In the genomic region with DNA sequence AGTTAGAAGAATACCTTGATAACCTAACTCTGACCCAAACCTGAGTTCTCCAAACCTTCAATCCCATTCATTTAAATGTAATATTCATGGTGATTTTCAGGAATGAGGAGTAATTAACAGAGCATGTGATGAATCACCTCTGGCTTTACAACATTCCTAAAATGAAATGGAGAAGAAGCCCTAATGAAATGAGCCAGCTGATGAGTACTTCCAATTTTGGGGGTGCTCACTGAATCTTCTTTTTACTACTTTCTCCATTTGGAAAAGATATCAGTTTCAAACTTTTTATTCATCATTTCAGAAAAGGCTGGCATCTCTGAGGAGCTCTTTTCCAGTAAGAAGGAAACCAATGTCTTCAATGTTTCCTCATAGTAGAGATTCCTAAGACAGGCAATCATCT, we compare ENCODE assay signal across 30 cellular contexts. TPM values are rescaled to one million over a fixed set of nuclear protein-coding genes. Genes with fewer than 3 reads are reported as not detected.
"Had no signal": no experiment of that assay in that cellular context is flagged by ENCODE, and none has a peak within 500 bp of the region (broad histone marks: within the 10 kb centered on the region; RNA-seq: fewer than 3 reads in every experiment).

No MANE protein-coding gene starts in this region.

- H3K9ac ChIP-seq: neural progenitor cell, parathyroid adenoma had no signal

- DNase-seq: dorsolateral prefrontal cortex; effector CD4-positive, alpha-beta T cell; erythroblast; esophagus squamous epithelium; foreskin melanocyte; glutamatergic neuron; heart right ventricle; hypothalamus; immature natural killer cell; islet precursor cell; midbrain; naive thymus-derived CD4-positive, alpha-beta T cell; stimulated activated CD4-positive, alpha-beta T cell treated with anti-CD3 and anti-CD28 coated beads, Interleukin-12 subunit alpha, Interleukin-12 subunit beta, amount 100 ng/mL, for 4 hours; stimulated activated CD4-positive, alpha-beta T cell treated with anti-CD3 and anti-CD28 coated beads, Interleukin-1b, Interleukin-23, amount 100 ng/mL, for 48 hours; stimulated activated CD4-positive, alpha-beta T cell treated with anti-CD3 and anti-CD28 coated beads, Interleukin-4, amount 100 ng/mL, for 1 hour; stimulated activated CD8-positive, alpha-beta memory T cell treated with anti-CD3 and anti-CD28 coated beads, Interleukin-4, amount 100 ng/mL, for 48 hours; stimulated activated naive CD4-positive, alpha-beta T cell; stimulated activated naive CD8-positive, alpha-beta T cell treated with anti-CD3 and anti-CD28 coated beads, Interleukin-15, amount 100 ng/mL, for 72 hours; transverse colon had no signal

- H3K27me3 ChIP-seq: esophagus squamous epithelium, heart right ventricle, neural progenitor cell, right atrium auricular region, suprapubic skin, transverse colon, vagina had no signal

- H3K36me3 ChIP-seq: esophagus squamous epithelium, heart right ventricle, neural progenitor cell, right atrium auricular region, suprapubic skin, transverse colon, vagina had no signal

- H3K4me3 ChIP-seq: dorsolateral prefrontal cortex, esophagus squamous epithelium, heart right ventricle, lung, neural progenitor cell, right atrium auricular region, smooth muscle cell, suprapubic skin, transverse colon, vagina had no signal

- H3K79me2 ChIP-seq: parathyroid adenoma had no signal

- H3K27ac ChIP-seq: dorsolateral prefrontal cortex, esophagus squamous epithelium, heart right ventricle, neural progenitor cell, parathyroid adenoma, right atrium auricular region, suprapubic skin, transverse colon, vagina had no signal

- H3K9me3 ChIP-seq: vagina had no signal

- H3K4me2 ChIP-seq: neural progenitor cell, smooth muscle cell had no signal

- H2AFZ ChIP-seq: neural progenitor cell, parathyroid adenoma had no signal

- H3K4me1 ChIP-seq: heart right ventricle, neural progenitor cell, parathyroid adenoma, right atrium auricular region, suprapubic skin, transverse colon, vagina had no signal

- FAIRE-seq: colon had no signal

- ATAC-seq: heart right ventricle; left lobe of liver; naive thymus-derived CD4-positive, alpha-beta T cell; sciatic nerve; stimulated activated naive CD8-positive, alpha-beta T cell treated with anti-CD3 and anti-CD28 coated beads, Interleukin-15, amount 100 ng/mL, for 72 hours had no signal

RNA-seq across cellular contexts. Expression of gene SPINK5, which starts 2.9 kb away (rescaled TPM):
- total RNA-seq: left lobe of liver; naive thymus-derived CD4-positive, alpha-beta T cell; osteoblast had no signal
- polyA plus RNA-seq: immature natural killer cell; naive thymus-derived CD4-positive, alpha-beta T cell had no signal
